22 cellular contexts compared by ENCODE assay signal in genomic region chr15:76201536-76202255, GRCh38.
"Had no signal": no experiment of that assay in that cellular context is flagged by ENCODE, and none has a peak within 500 bp of the region (broad histone marks: within the 10 kb centered on the region; RNA-seq: fewer than 3 reads in every experiment).

No MANE protein-coding gene starts in this region.

- H3K4me3 Mint-ChIP-seq: activated CD4-positive, alpha-beta memory T cell treated with anti-CD3 and anti-CD28 coated beads for 36 hours; activated naive CD8-positive, alpha-beta T cell treated with anti-CD3 and anti-CD28 coated beads for 36 hours; activated T-helper 1 cell treated with anti-CD3 and anti-CD28 coated beads, Interleukin-12 subunit alpha, Interleukin-12 subunit beta, Interleukin-2, Interleukin-4 antibody, amounts not matched to agents 30 ng/mL and 10 ng/mL and 1 ng/mL, durations not matched to agents 14 hours and 24 hours and 36 hours; central memory CD8-positive, alpha-beta T cell; immature natural killer cell; nephron progenitor cell had no signal

- ATAC-seq: esophagus mucosa, left ventricle myocardium superior, mucosa of descending colon, right lobe of liver had no signal

- H3K9me3 ChIP-seq: mucosa of descending colon, right lobe of liver had no signal

- H3K27ac ChIP-seq: parathyroid adenoma, right lobe of liver had no signal

- DNase-seq: activated CD4-positive, alpha-beta memory T cell treated with anti-CD3 and anti-CD28 coated beads for 36 hours; activated CD4-positive, alpha-beta T cell treated with anti-CD3 and anti-CD28 coated beads for 4 hours; activated naive CD4-positive, alpha-beta T cell; activated naive CD8-positive, alpha-beta T cell treated with anti-CD3 and anti-CD28 coated beads for 36 hours; effector memory CD4-positive, alpha-beta T cell; foreskin melanocyte; immature natural killer cell; kidney glomerular epithelial cell; left ventricle myocardium superior; mucosa of descending colon; nephron progenitor cell; nucleus accumbens; stimulated activated CD4-positive, alpha-beta T cell treated with anti-CD3 and anti-CD28 coated beads, Interleukin-15, amount 100 ng/mL, for 24 hours; stimulated activated naive CD4-positive, alpha-beta T cell; T-helper 1 cell; T-helper 9 cell had no signal

- H2AFZ ChIP-seq: parathyroid adenoma had no signal

- H3K27me3 ChIP-seq: right lobe of liver had no signal

- H3K9me3 Mint-ChIP-seq: activated CD4-positive, alpha-beta memory T cell treated with anti-CD3 and anti-CD28 coated beads for 36 hours; activated naive CD8-positive, alpha-beta T cell treated with anti-CD3 and anti-CD28 coated beads for 36 hours; activated T-helper 1 cell treated with anti-CD3 and anti-CD28 coated beads, Interleukin-12 subunit alpha, Interleukin-12 subunit beta, Interleukin-2, Interleukin-4 antibody, amounts not matched to agents 30 ng/mL and 10 ng/mL and 1 ng/mL, durations not matched to agents 14 hours and 24 hours and 36 hours; central memory CD8-positive, alpha-beta T cell; immature natural killer cell; nephron progenitor cell had no signal

- H3K27me3 Mint-ChIP-seq: activated CD4-positive, alpha-beta memory T cell treated with anti-CD3 and anti-CD28 coated beads for 36 hours; activated naive CD8-positive, alpha-beta T cell treated with anti-CD3 and anti-CD28 coated beads for 36 hours; central memory CD8-positive, alpha-beta T cell had no signal

- H3K9ac ChIP-seq: parathyroid adenoma had no signal

- H3K36me3 Mint-ChIP-seq: activated CD4-positive, alpha-beta memory T cell treated with anti-CD3 and anti-CD28 coated beads for 36 hours; activated naive CD8-positive, alpha-beta T cell treated with anti-CD3 and anti-CD28 coated beads for 36 hours had no signal

- H3K4me2 ChIP-seq: smooth muscle cell had no signal

- H3K4me1 ChIP-seq: parathyroid adenoma had no signal

- H3K27ac Mint-ChIP-seq: activated CD4-positive, alpha-beta memory T cell treated with anti-CD3 and anti-CD28 coated beads for 36 hours; activated naive CD8-positive, alpha-beta T cell treated with anti-CD3 and anti-CD28 coated beads for 36 hours; activated T-helper 1 cell treated with anti-CD3 and anti-CD28 coated beads, Interleukin-12 subunit alpha, Interleukin-12 subunit beta, Interleukin-2, Interleukin-4 antibody, amounts not matched to agents 30 ng/mL and 10 ng/mL and 1 ng/mL, durations not matched to agents 14 hours and 24 hours and 36 hours; nephron progenitor cell had no signal

- H3K4me3 ChIP-seq: mucosa of descending colon, right lobe of liver, smooth muscle cell had no signal
